8 cellular contexts compared by ENCODE assay signal in the genomic region with DNA sequence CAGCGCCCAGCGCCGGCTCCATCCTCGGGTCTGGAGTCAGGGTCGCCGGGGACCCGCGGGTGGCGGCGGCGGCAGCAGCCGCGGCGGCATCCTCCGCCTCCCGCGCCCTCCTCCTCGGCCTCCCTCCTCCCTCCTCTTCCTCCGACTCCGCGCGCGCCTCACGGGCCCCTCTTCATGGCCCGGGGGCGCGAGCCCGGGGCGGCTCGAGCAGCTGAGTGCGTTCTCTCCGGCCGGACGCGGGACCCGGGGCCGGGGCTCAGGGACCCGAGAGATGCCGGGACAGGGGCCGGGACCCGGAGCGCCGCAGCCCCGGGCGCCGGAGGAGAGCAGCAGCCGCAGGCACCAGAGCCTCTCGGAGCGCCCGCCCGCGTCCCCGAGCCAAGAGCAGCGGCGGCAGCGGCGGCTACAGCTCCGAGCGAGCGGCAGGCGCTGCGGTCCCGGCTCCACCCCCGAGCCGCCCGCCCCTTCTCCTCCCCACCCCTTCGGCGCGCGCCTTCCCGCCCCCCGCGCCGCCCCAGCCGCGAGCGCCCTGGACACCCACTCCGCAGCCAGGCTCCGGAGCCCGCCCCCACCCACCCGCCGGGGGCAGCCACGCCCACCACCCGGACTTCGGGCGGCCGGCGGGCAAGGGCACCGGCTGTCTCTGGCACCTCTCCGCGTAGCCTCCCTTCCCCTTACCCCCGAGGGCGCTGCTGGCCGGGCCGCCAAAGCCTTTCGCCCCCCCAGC. TPM values are rescaled to one million over a fixed set of nuclear protein-coding genes. Genes with fewer than 3 reads are reported as not detected.
DNase-seq lines count a peak whose midpoint lies in the region; ATAC-seq and TF ChIP-seq lines count a peak whose summit lies in the region.

A gene with protein sequence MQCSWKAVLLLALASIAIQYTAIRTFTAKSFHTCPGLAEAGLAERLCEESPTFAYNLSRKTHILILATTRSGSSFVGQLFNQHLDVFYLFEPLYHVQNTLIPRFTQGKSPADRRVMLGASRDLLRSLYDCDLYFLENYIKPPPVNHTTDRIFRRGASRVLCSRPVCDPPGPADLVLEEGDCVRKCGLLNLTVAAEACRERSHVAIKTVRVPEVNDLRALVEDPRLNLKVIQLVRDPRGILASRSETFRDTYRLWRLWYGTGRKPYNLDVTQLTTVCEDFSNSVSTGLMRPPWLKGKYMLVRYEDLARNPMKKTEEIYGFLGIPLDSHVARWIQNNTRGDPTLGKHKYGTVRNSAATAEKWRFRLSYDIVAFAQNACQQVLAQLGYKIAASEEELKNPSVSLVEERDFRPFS (minus strand): TSS at position 417 of the 727 bp plus-strand sequence. CDS start 14,699 bp downstream, outside the sequence.

- H3K27me3 Mint-ChIP-seq in activated T-helper 1 cell treated with anti-CD3 and anti-CD28 coated beads, Interleukin-12 subunit alpha, Interleukin-12 subunit beta, Interleukin-2, Interleukin-4 antibody, amounts not matched to agents 30 ng/mL and 10 ng/mL and 1 ng/mL, durations not matched to agents 14 hours and 24 hours and 36 hours (ENCODE audit: insufficient read depth) = peaks cover 64% of the 10 kb centered on the region
- H3K27me3 Mint-ChIP-seq in glutamatergic neuron (ENCODE audit: unreplicated experiment) = peaks cover 9% of the 10 kb centered on the region

- H3K36me3 Mint-ChIP-seq in activated T-helper 1 cell treated with anti-CD3 and anti-CD28 coated beads, Interleukin-12 subunit alpha, Interleukin-12 subunit beta, Interleukin-2, Interleukin-4 antibody, amounts not matched to agents 30 ng/mL and 10 ng/mL and 1 ng/mL, durations not matched to agents 14 hours and 24 hours and 36 hours (ENCODE audit: low read depth) = no peaks in the 10 kb centered on the region
- no peaks in the 10 kb centered on the region for H3K36me3 Mint-ChIP-seq in glutamatergic neuron (ENCODE audit: unreplicated experiment)

- H3K27ac ChIP-seq in HUES64 (ENCODE audit: low read depth, low read length) = no peak within 1 kb of the TSS

- DNase-seq in CD1c-positive myeloid dendritic cell (ENCODE audit: extremely low spot score) = peak; percentile 18
- DNase-seq in activated T-helper 1 cell treated with anti-CD3 and anti-CD28 coated beads, Interleukin-12 subunit alpha, Interleukin-12 subunit beta, Interleukin-2, Interleukin-4 antibody, amounts not matched to agents 30 ng/mL and 10 ng/mL and 1 ng/mL, durations not matched to agents 14 hours and 24 hours and 36 hours (ENCODE audit: low spot score) = no peak
- peak; percentile 72 for DNase-seq in glutamatergic neuron
- DNase-seq in nucleus accumbens (lab: John Stamatoyannopoulos, UW) = peak in 38 of 56 donors; percentile 18 to 82 (median 58)
- DNase-seq in HPDE6-E6E7 (ENCODE audit: extremely low spot score) = no peak

- peaks cover 33% of the 10 kb centered on the region for H3K4me1 ChIP-seq in HUES64 (ENCODE audit: insufficient read depth, low read length)

- H3K9me3 Mint-ChIP-seq in activated T-helper 1 cell treated with anti-CD3 and anti-CD28 coated beads, Interleukin-12 subunit alpha, Interleukin-12 subunit beta, Interleukin-2, Interleukin-4 antibody, amounts not matched to agents 30 ng/mL and 10 ng/mL and 1 ng/mL, durations not matched to agents 14 hours and 24 hours and 36 hours = no peaks in the 10 kb centered on the region
- H3K9me3 Mint-ChIP-seq in glutamatergic neuron (ENCODE audit: unreplicated experiment) = peaks cover 4% of the 10 kb centered on the region

- peak within 1 kb of the TSS; percentile 60 for H3K4me3 ChIP-seq in HUES64 (ENCODE audit: low read length)

- H3K27me3 ChIP-seq in HUES64 (ENCODE audit: insufficient read depth, low read length) = peaks cover 67% of the 10 kb centered on the region

- WGBS in HUES64 = under 1% methylated on average over 87 of the region's 96 CpGs

- H3K36me3 ChIP-seq in HUES64 (ENCODE audit: insufficient read depth, low read length) = no peaks in the 10 kb centered on the region

- no peak for ATAC-seq in HG03378 (IDR thresholded peaks at IDR 0.05; ENCODE audit: unreplicated experiment)
- ATAC-seq in GM18502 (IDR thresholded peaks at IDR 0.05; ENCODE audit: poor library complexity, unreplicated experiment) = no peak

- H3K27ac Mint-ChIP-seq in activated T-helper 1 cell treated with anti-CD3 and anti-CD28 coated beads, Interleukin-12 subunit alpha, Interleukin-12 subunit beta, Interleukin-2, Interleukin-4 antibody, amounts not matched to agents 30 ng/mL and 10 ng/mL and 1 ng/mL, durations not matched to agents 14 hours and 24 hours and 36 hours = no peak within 1 kb of the TSS
- no peak within 1 kb of the TSS for H3K27ac Mint-ChIP-seq in glutamatergic neuron (ENCODE audit: unreplicated experiment)

- H3K4me1 Mint-ChIP-seq in activated T-helper 1 cell treated with anti-CD3 and anti-CD28 coated beads, Interleukin-12 subunit alpha, Interleukin-12 subunit beta, Interleukin-2, Interleukin-4 antibody, amounts not matched to agents 30 ng/mL and 10 ng/mL and 1 ng/mL, durations not matched to agents 14 hours and 24 hours and 36 hours (ENCODE audit: low read depth) = no peaks in the 10 kb centered on the region
- peaks cover 34% of the 10 kb centered on the region for H3K4me1 Mint-ChIP-seq in glutamatergic neuron (ENCODE audit: low read depth, unreplicated experiment)

- intact Hi-C loops in activated T-helper 1 cell treated with anti-CD3 and anti-CD28 coated beads, Interleukin-12 subunit alpha, Interleukin-12 subunit beta, Interleukin-2, Interleukin-4 antibody, amounts not matched to agents 30 ng/mL and 10 ng/mL and 1 ng/mL, durations not matched to agents 14 hours and 24 hours and 36 hours (cut with micrococcal nuclease) = no loop called here

- TF ChIP-seq CTCF in glutamatergic neuron (IDR thresholded peaks at IDR 0.05; ENCODE audit: partially characterized antibody, unreplicated experiment) = no peak

- no peaks in the 10 kb centered on the region for H3K9me3 ChIP-seq in HUES64 (ENCODE audit: insufficient read depth, low read depth, low read length)

- peak within 1 kb of the TSS; percentile 51 for H3K4me3 Mint-ChIP-seq in activated T-helper 1 cell treated with anti-CD3 and anti-CD28 coated beads, Interleukin-12 subunit alpha, Interleukin-12 subunit beta, Interleukin-2, Interleukin-4 antibody, amounts not matched to agents 30 ng/mL and 10 ng/mL and 1 ng/mL, durations not matched to agents 14 hours and 24 hours and 36 hours
- no peak within 1 kb of the TSS for H3K4me3 Mint-ChIP-seq in glutamatergic neuron (ENCODE audit: unreplicated experiment)

- peak within 1 kb of the TSS; percentile 22; the same call in 1 of the 2 replicates for H3K9ac ChIP-seq in HUES64 (ENCODE audit: low read depth, low read length)

RNA-seq across cellular contexts. Expression of the gene that starts here (rescaled TPM):
- 0.55 TPM for polyA plus RNA-seq in HUES64 (2013, experiment 1 of 2)
- polyA plus RNA-seq in HUES64 (2013, experiment 2 of 2) = 1.1 TPM
- 0.17 and 0.23 TPM in 2 replicates for total RNA-seq in activated T-helper 1 cell treated with anti-CD3 and anti-CD28 coated beads, Interleukin-12 subunit alpha, Interleukin-12 subunit beta, Interleukin-2, Interleukin-4 antibody, amounts not matched to agents 30 ng/mL and 10 ng/mL and 1 ng/mL, durations not matched to agents 14 hours and 24 hours and 36 hours
- 59.2 TPM for total RNA-seq in glutamatergic neuron (ENCODE audit: unreplicated experiment)

Comparison
In these comparisons a context has a peak if more than half of its experiments do, and no peak if none do; other contexts are left out.
1. RNA of the gene that starts here (total RNA-seq): 59.2 TPM in glutamatergic neuron (single experiment); 0.17 to 0.23 TPM in activated T-helper 1 cell treated with anti-CD3 and anti-CD28 coated beads, Interleukin-12 subunit alpha, Interleukin-12 subunit beta, Interleukin-2, Interleukin-4 antibody, amounts not matched to agents 30 ng/mL and 10 ng/mL and 1 ng/mL, durations not matched to agents 14 hours and 24 hours and 36 hours; every median in the first group is over 10 times any median in the second.
2. DNase-seq: peak in CD1c-positive myeloid dendritic cell (single experiment), glutamatergic neuron (single experiment) and nucleus accumbens (38 of 56); none in activated T-helper 1 cell treated with anti-CD3 and anti-CD28 coated beads, Interleukin-12 subunit alpha, Interleukin-12 subunit beta, Interleukin-2, Interleukin-4 antibody, amounts not matched to agents 30 ng/mL and 10 ng/mL and 1 ng/mL, durations not matched to agents 14 hours and 24 hours and 36 hours (single experiment) and HPDE6-E6E7 (single experiment).